In the genomic region with DNA sequence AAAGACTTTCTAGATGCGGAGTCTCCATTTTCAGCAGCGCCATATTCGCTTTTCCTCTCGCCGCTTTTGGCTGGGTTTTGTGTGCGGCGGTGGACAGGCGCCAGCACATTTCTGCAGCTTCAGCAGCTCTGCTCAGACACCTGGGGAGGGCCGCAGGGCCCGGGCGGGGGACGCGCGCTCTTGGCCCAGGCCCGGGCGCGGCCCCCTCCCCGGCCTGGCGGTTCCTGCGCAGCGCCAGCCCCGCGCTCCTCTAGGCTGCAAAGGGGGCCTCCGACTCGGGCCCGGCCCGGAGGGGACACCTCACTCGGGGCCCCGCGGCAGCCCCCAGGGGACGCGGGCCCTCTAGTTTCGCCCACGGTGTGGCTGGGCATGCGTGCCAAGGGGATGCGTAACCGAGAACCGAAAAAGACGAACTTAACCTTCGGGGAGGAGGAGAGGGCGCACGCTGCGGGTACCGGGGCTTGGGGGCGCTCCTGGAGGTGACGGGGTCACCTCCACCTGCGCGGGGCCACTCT, we compare ENCODE assay signal across 8 cellular contexts. TPM values are rescaled to one million over a fixed set of nuclear protein-coding genes. Genes with fewer than 3 reads are reported as not detected.
DNase-seq lines count a peak whose midpoint lies in the region; ATAC-seq, FAIRE-seq and TF ChIP-seq lines count a peak whose summit lies in the region.

No MANE protein-coding gene starts in this region.

- no peaks in the 10 kb centered on the region for H3K79me1 ChIP-seq in H1 (ENCODE audit: low read depth, low read length)

- no peaks in the 10 kb centered on the region for H3K79me2 ChIP-seq in H1 (ENCODE audit: control insufficient read depth in 1 of 2, insufficient read depth in 2 of 2, low read length in 2 of 2)

- no peak overlapping the region for H2BK120ac ChIP-seq in H1 (replicated peaks; ENCODE audit: low read depth, low read length)

- H2BK12ac ChIP-seq in H1 (ENCODE audit: low read depth, low read length), result peak overlapping the region; percentile 88; the same call in 1 of the 2 replicates

- no peak overlapping the region for H2BK20ac ChIP-seq in H1 (ENCODE audit: low read length)

- H3K4ac ChIP-seq in H1 (replicated peaks; ENCODE audit: insufficient read length, low read depth, low read length), result no peak overlapping the region

- TF ChIP-seq CTCF in BE2C (IDR thresholded peaks at IDR 0.05; ENCODE audit: low read depth, low read length) (no peak), H1 (IDR thresholded peaks at IDR 0.05; ENCODE audit: control extremely low read depth in 1 of 3, insufficient read depth in 1 of 3, low read depth in 1 of 3, low read length in 3 of 3) (no peak)

- no peak overlapping the region for H3K23ac ChIP-seq in H1 (ENCODE audit: insufficient read length)

- H3K4me1 ChIP-seq in BE2C (no peaks in the 10 kb centered on the region), H1 (replicated peaks in 1 of 4; ENCODE audit: control insufficient read depth in 3 of 4, insufficient read depth in 4 of 4, low read length in 3 of 4) (0 out of 7 replicates have a peak, but pooled peaks cover 0 to 3% (median 0%) of the 10 kb centered on the region in 4 experiments)

- TF ChIP-seq POLR2A in H1 (IDR thresholded peaks at IDR 0.05; ENCODE audit: control extremely low read depth in 1 of 2, low read depth in 2 of 2, low read length in 2 of 2), result peak; percentile 12 to 58

- ATAC-seq in GM19324 (IDR thresholded peaks at IDR 0.05; ENCODE audit: low FRiP score, unreplicated experiment) (peak; percentile 72), HG03442 (IDR thresholded peaks at IDR 0.05; ENCODE audit: unreplicated experiment) (peak; percentile 63)

- no peak overlapping the region for H3K27ac ChIP-seq in H1 (ENCODE audit: low read depth, low read length)

- TF ChIP-seq EP300 in H1 (IDR thresholded peaks at IDR 0.05; ENCODE audit: borderline replicate concordance in 1 of 2, low read depth in 2 of 2, low read length in 2 of 2), result no peak

- no peak overlapping the region for H3K14ac ChIP-seq in H1 (ENCODE audit: insufficient read length)

- H3K9ac ChIP-seq in H1 (replicated peaks in 1 of 4; ENCODE audit: extremely low read depth in 1 of 4, low read depth in 3 of 4, low read length in 3 of 4), result peak overlapping the region; percentile 60 to 80 (median 68)

- DNase-seq in BE2C (peak; percentile 17), H1 (ENCODE audit: low read depth in 1 of 2, low spot score in 2 of 2) (no peak), midbrain (lab: John Stamatoyannopoulos, UW) (peak; percentile 74), mesenteric fat pad (ENCODE audit: low spot score) (no peak)
- peak; percentile 40 to 50 for DNase-seq in activated CD4-positive, alpha-beta T cell treated with anti-CD3 and anti-CD28 coated beads, Interleukin-2, amount 50 U/mL, for 4 hours
- peak; percentile 57 for DNase-seq in stimulated activated CD8-positive, alpha-beta memory T cell treated with anti-CD3 and anti-CD28 coated beads, Interleukin-4, amount 100 ng/mL, for 24 hours (ENCODE audit: low read depth)

- no peak overlapping the region for H3K56ac ChIP-seq in H1 (replicated peaks; ENCODE audit: insufficient read length, low read depth, low read length)

- H3K4me3 ChIP-seq in BE2C (ENCODE audit: low read depth, low read length) (peak overlapping the region; percentile 82), H1 (ENCODE audit: extremely low read depth in 1 of 4, insufficient read depth in 2 of 4, low read depth in 3 of 4, low read length in 4 of 4) (peak overlapping the region; percentile 59 to 71 (median 66))

- H2BK5ac ChIP-seq in H1 (ENCODE audit: low read depth, low read length), result peak overlapping the region; percentile 62; the same call in 1 of the 2 replicates

- no peaks in the 10 kb centered on the region for H3K36me3 ChIP-seq in BE2C
- H3K36me3 ChIP-seq in H1 (ENCODE audit: control insufficient read depth in 2 of 4, insufficient read depth in 4 of 4, low read length in 3 of 4), result peaks cover 0 to 2% (median 0%) of the 10 kb centered on the region in 4 experiments; a peak in 1 of 8 replicates

- peak overlapping the region; percentile 67 to 86 for H3K4me2 ChIP-seq in H1 (ENCODE audit: insufficient read depth in 1 of 2, low read depth in 2 of 2, low read length in 2 of 2)

- H4K20me1 ChIP-seq in H1 (replicated peaks in 1 of 2; ENCODE audit: control insufficient read depth in 1 of 2, insufficient read depth in 2 of 2, low read length in 2 of 2), result no peaks in the 10 kb centered on the region

- H3K27me3 ChIP-seq in BE2C (no peaks in the 10 kb centered on the region), H1 (replicated peaks in 1 of 4; ENCODE audit: control insufficient read depth in 3 of 4, extremely low read depth in 1 of 4, insufficient read depth in 3 of 4, low read length in 3 of 4) (peaks cover 20 to 59% (median 36%) of the 10 kb centered on the region in 4 experiments)

- no peak for FAIRE-seq in H1 (lab: Jason Lieb, UNC)

- POLR2A ChIA-PET in H1 (lab: Charles Lee; ENCODE audit: partially characterized antibody), result interaction anchor here (1.5 kb wide), 1 partner anchor 249 kb away, joined by 3 read pairs; a partner anchor contains a TSS

- no peaks in the 10 kb centered on the region for H3K9me3 ChIP-seq in BE2C
- no peaks in the 10 kb centered on the region for H3K9me3 ChIP-seq in H1 (ENCODE audit: insufficient read depth in 2 of 2, low read depth in 1 of 2, low read length in 1 of 2)

- peak overlapping the region; percentile 1 for H4K91ac ChIP-seq in H1 (replicated peaks; ENCODE audit: insufficient read length, low read length)

- WGBS in H1 (ENCODE audit: extremely low coverage in 1 of 2, insufficient coverage in 1 of 2, insufficient read length in 1 of 2, insufficient replicate concordance in 2 of 2, low coverage in 1 of 2, low lambda C conversion rate in 2 of 2, missing lambda C conversion rate in 1 of 2), 2 experiments, result 1% methylated on average over 33 of the region's 48 CpGs; no CpG with 5 or more reads in 1 of the 2 experiments

- peak overlapping the region; percentile 57; the same call in 1 of the 2 replicates for H4K8ac ChIP-seq in H1 (ENCODE audit: extremely low read depth, insufficient read depth, low read length)

- CTCF ChIA-PET in H1 (lab: Charles Lee; ENCODE audit: partially characterized antibody), result no interaction called here

- peaks cover 5% of the 10 kb centered on the region for H3K23me2 ChIP-seq in H1 (ENCODE audit: low read depth, low read length)

- H3K18ac ChIP-seq in H1 (ENCODE audit: extremely low read depth, low read length), result peak overlapping the region; percentile 95

- no peak overlapping the region for H2AK5ac ChIP-seq in H1 (ENCODE audit: low read depth, low read length)

- H4K5ac ChIP-seq in H1 (ENCODE audit: insufficient read length, low read depth, low read length), result no peak overlapping the region

- H2AFZ ChIP-seq in H1 (ENCODE audit: low read length), result peak overlapping the region; percentile 45; the same call in 1 of the 2 replicates

- no peak for TF ChIP-seq RAD21 in H1 (IDR thresholded peaks at IDR 0.05 in 1 of 2, conservative IDR thresholded peaks at IDR 0.05 in 1 of 2; ENCODE audit: low read depth in 2 of 2, low read length in 2 of 2)

- no peak overlapping the region for H2BK15ac ChIP-seq in H1 (ENCODE audit: low read length)

TF ChIP-seq in H1, 55 proteins besides CTCF, POLR2A, EP300 and RAD21:
- TF ChIP-seq FOSL1 (IDR thresholded peaks at IDR 0.05; ENCODE audit: insufficient read depth, low read depth, low read length) (no peak), HDAC2 (IDR thresholded peaks at IDR 0.05; ENCODE audit: borderline replicate concordance in 1 of 2, low read depth in 2 of 2, low read length in 2 of 2) (0 out of 4 replicates have a peak, but pooled peaks of 1 of the 2 experiments have one; percentile 25), PHF8 (conservative IDR thresholded peaks at IDR 0.05; ENCODE audit: low read depth, low read length) (peak; percentile 49; the same call in 1 of the 2 replicates), EGR1 (IDR thresholded peaks at IDR 0.05; ENCODE audit: borderline replicate concordance, low read depth, low read length) (no peak), TAF1 (IDR thresholded peaks at IDR 0.05; ENCODE audit: low read depth, low read length) (peak; percentile 21; the same call in 1 of the 2 replicates), HDAC6 (IDR thresholded peaks at IDR 0.05; ENCODE audit: low read depth, low read length) (no peak), GABPA (IDR thresholded peaks at IDR 0.05; ENCODE audit: borderline replicate concordance, insufficient read depth, low read length) (0 out of 2 replicates have a peak, but pooled peaks have one; percentile 26), SRF (IDR thresholded peaks at IDR 0.05; ENCODE audit: low read depth, low read length) (no peak), CTBP2 (IDR thresholded peaks at IDR 0.05; ENCODE audit: borderline replicate concordance, insufficient read depth, insufficient read length, low read length) (peak; percentile 82), RBBP5 (IDR thresholded peaks at IDR 0.05; ENCODE audit: borderline replicate concordance, low read depth, low read length) (peak; percentile 80; the same call in 1 of the 2 replicates), ASH2L (IDR thresholded peaks at IDR 0.05; ENCODE audit: low read length) (peak; percentile 20)

RNA-seq across cellular contexts. Expression of a gene that starts 34.5 kb away (rescaled TPM):
- polyA plus RNA-seq in BE2C (2012; ENCODE audit: insufficient read depth, insufficient read length, low read depth), result not detected
- total RNA-seq in H1 (2021; fragmentation: NEBNext Ultra II Directional; extraction: Animal tissue kit (Norgen Biotek cat#: 25700)), result not detected in 2 replicates
- polyA plus RNA-seq in H1 (2011; rRNA removed), result not detected in 2 replicates
- polyA plus RNA-seq in H1 (2011; cell fraction: cytosol; rRNA removed), result not detected
- polyA plus RNA-seq in H1 (2011; cell fraction: nucleus; rRNA removed), result not detected
- not detected in 4 replicates for polyA plus RNA-seq in H1 (2012, experiment 1 of 2)
- polyA plus RNA-seq in H1 (2012, experiment 2 of 2), result not detected
- polyA plus RNA-seq in H1 (2013, experiment 1 of 2), result 0.06 TPM
- polyA plus RNA-seq in H1 (2013, experiment 2 of 2), result 0.06 TPM
- polyA minus RNA-seq in H1 (2011; rRNA and poly(A)+ RNA removed), result not detected in 2 replicates
- not detected for polyA minus RNA-seq in H1 (2011; cell fraction: cytosol; rRNA and poly(A)+ RNA removed)
- not detected for polyA minus RNA-seq in H1 (2011; cell fraction: nucleus; rRNA and poly(A)+ RNA removed)
- not detected for total RNA-seq in mesenteric fat pad

Comparison
In these comparisons a context has a peak if more than half of its experiments do, and no peak if none do; other contexts are left out.
1. DNase-seq: peak in BE2C (single experiment), activated CD4-positive, alpha-beta T cell treated with anti-CD3 and anti-CD28 coated beads, Interleukin-2, amount 50 U/mL, for 4 hours (2 of 2), midbrain (single experiment) and stimulated activated CD8-positive, alpha-beta memory T cell treated with anti-CD3 and anti-CD28 coated beads, Interleukin-4, amount 100 ng/mL, for 24 hours (single experiment); none in H1 (0 of 2) and mesenteric fat pad (single experiment).